24 cellular contexts compared by ENCODE assay signal in genomic region chr5:21644032-21644431, GRCh38.
"Had no signal": no experiment of that assay in that cellular context is flagged by ENCODE, and none has a peak within 500 bp of the region (broad histone marks: within the 10 kb centered on the region; RNA-seq: fewer than 3 reads in every experiment).

No MANE protein-coding gene starts in this region.

- ATAC-seq: gastroesophageal sphincter, left cardiac atrium, natural killer cell had no signal

- DNase-seq: activated CD4-positive, alpha-beta memory T cell treated with anti-CD3 and anti-CD28 coated beads for 36 hours; activated CD4-positive, alpha-beta T cell treated with anti-CD3 and anti-CD28 coated beads for 4 hours; activated CD4-positive, CD25-positive, alpha-beta regulatory T cell; activated effector memory CD4-positive, alpha-beta T cell treated with Interleukin-2 at 50 U/mL for 16 hours; activated naive CD4-positive, alpha-beta T cell treated with anti-CD3 and anti-CD28 coated beads for 36 hours; activated naive CD8-positive, alpha-beta T cell treated with anti-CD3 and anti-CD28 coated beads, Interleukin-2, amount 10 ng/mL, durations not matched to agents 7 days and 5 days; activated T-cell treated with anti-CD3 and anti-CD28 coated beads, Interleukin-2, amount 50 U/mL, for 48 hours; amniotic stem cell; colonic mucosa; endodermal cell; head of caudate nucleus; hypothalamus; left cardiac atrium; midbrain; natural killer cell; sigmoid colon; stimulated activated CD4-positive, alpha-beta T cell treated with anti-CD3 and anti-CD28 coated beads, Interleukin-15, amount 100 ng/mL, for 24 hours; stimulated activated CD4-positive, alpha-beta T cell treated with anti-CD3 and anti-CD28 coated beads, Interleukin-4, amount 100 ng/mL, for 1 hour; stimulated activated naive CD4-positive, alpha-beta T cell; testis; trophoblast cell; uterus had no signal

- H3K4me3 ChIP-seq: colonic mucosa, gastroesophageal sphincter, sigmoid colon, smooth muscle cell, testis, uterus had no signal
